ENCODE assay signal across 8 cellular contexts in genomic region chr17:58630883-58631522, GRCh38.
DNase-seq lines count a peak whose midpoint lies in the region; ATAC-seq and TF ChIP-seq lines count a peak whose summit lies in the region.

No MANE protein-coding gene starts in this region.

- H3K9me3 ChIP-seq in CD4-positive, CD25-positive, alpha-beta regulatory T cell (ENCODE audit: control insufficient read depth in 2 of 2, low read length in 2 of 2) = no peaks in the 10 kb centered on the region
- H3K9me3 ChIP-seq in HEK293 (ENCODE audit: control insufficient read depth, insufficient read depth, low read depth, low read length) (no peaks in the 10 kb centered on the region), WERI-Rb-1 (ENCODE audit: severe bottlenecking) (no peaks in the 10 kb centered on the region), esophagus muscularis mucosa (no peaks in the 10 kb centered on the region)

- H3K27ac Mint-ChIP-seq in CD4-positive, CD25-positive, alpha-beta regulatory T cell = peak overlapping the region in 2 of 3 donors; percentile 62 to 80

- TF ChIP-seq POLR2A in esophagus muscularis mucosa (IDR thresholded peaks at IDR 0.05; ENCODE audit: low read depth) = peak; percentile 31

- no peak for TF ChIP-seq CTCF in HEK293 (tag by site-specific recombination; IDR thresholded peaks at IDR 0.05)
- no peak for TF ChIP-seq CTCF in WERI-Rb-1 (IDR thresholded peaks at IDR 0.05; ENCODE audit: low read depth, low read length)
- no peak for TF ChIP-seq CTCF in esophagus muscularis mucosa (IDR thresholded peaks at IDR 0.05)

- no peaks in the 10 kb centered on the region for H3K27me3 ChIP-seq in CD4-positive, CD25-positive, alpha-beta regulatory T cell (ENCODE audit: control insufficient read depth, insufficient read depth, low read length)
- H3K27me3 ChIP-seq in WERI-Rb-1 (ENCODE audit: insufficient read depth, low read depth, severe bottlenecking) = no peaks in the 10 kb centered on the region
- no peaks in the 10 kb centered on the region for H3K27me3 ChIP-seq in esophagus muscularis mucosa
- no peaks in the 10 kb centered on the region for H3K27me3 ChIP-seq in rectal smooth muscle tissue (ENCODE audit: control insufficient read depth, insufficient read depth, low read length)

- H3K27ac ChIP-seq in CD4-positive, CD25-positive, alpha-beta regulatory T cell (ENCODE audit: insufficient read depth, low read length, poor library complexity, severe bottlenecking) = peak overlapping the region; percentile 90
- H3K27ac ChIP-seq in HEK293 (ENCODE audit: extremely low read depth, low read depth, low read length) (peak overlapping the region; percentile 66), WERI-Rb-1 (peak overlapping the region; percentile 98), esophagus muscularis mucosa (replicated peaks in 1 of 4) (peak overlapping the region; percentile 75 to 86 (median 82)), rectal smooth muscle tissue (ENCODE audit: low read depth, low read length) (peak overlapping the region; percentile 89)

- WGBS in esophagus muscularis mucosa = 36% methylated on average over 10 of the region's 10 CpGs

- CTCF ChIA-PET in HEK293 (lab: Yijun Ruan, JAX) = interaction anchor here (0.6 to 2.3 kb wide), 12 partner anchors 10 to 859 kb away, joined by 3 to 13 read pairs (median 4); no protein-coding TSS in a partner anchor

- no peak for ATAC-seq in CD4-positive, CD25-positive, alpha-beta regulatory T cell (ENCODE audit: low read depth in 2 of 2)

- peak overlapping the region; percentile 97 for H3K4me3 ChIP-seq in CD4-positive, CD25-positive, alpha-beta regulatory T cell (ENCODE audit: low read depth, low read length)
- no peak overlapping the region for H3K4me3 ChIP-seq in HEK293 (ENCODE audit: low read depth, low read length)
- H3K4me3 ChIP-seq in WERI-Rb-1 (ENCODE audit: low read depth, low read length) = peak overlapping the region; percentile 50
- H3K4me3 ChIP-seq in esophagus muscularis mucosa = peak overlapping the region; percentile 45 to 58 (median 52)
- H3K4me3 ChIP-seq in rectal smooth muscle tissue (ENCODE audit: low read length) = peak overlapping the region; percentile 61

- H3K36me3 Mint-ChIP-seq in CD4-positive, CD25-positive, alpha-beta regulatory T cell = no peaks in the 10 kb centered on the region

- POLR2A ChIA-PET in HEK293 (lab: Yijun Ruan, JAX) = interaction anchor here (0.6 to 3.0 kb wide), 48 partner anchors 9 to 524 kb away, joined by 3 to 87 read pairs (median 6); partner anchors contain the start of genes MTMR4, PPM1E, PRR11 and RAD51C

- peaks cover 4% of the 10 kb centered on the region for H3K4me1 ChIP-seq in CD4-positive, CD25-positive, alpha-beta regulatory T cell (ENCODE audit: control insufficient read depth, insufficient read depth, low read length, poor library complexity, severe bottlenecking)
- no peaks in the 10 kb centered on the region for H3K4me1 ChIP-seq in HEK293 (ENCODE audit: control insufficient read depth, insufficient read depth, low read length)
- peaks cover 8 to 13% (median 12%) of the 10 kb centered on the region in 4 donors for H3K4me1 ChIP-seq in esophagus muscularis mucosa
- peaks cover 5% of the 10 kb centered on the region for H3K4me1 ChIP-seq in rectal smooth muscle tissue (ENCODE audit: control insufficient read depth, insufficient read depth, low read length)

- peak in 1 of 3 donors; percentile 16 for DNase-seq in CD4-positive, CD25-positive, alpha-beta regulatory T cell
- DNase-seq in WERI-Rb-1 = peak; percentile 84
- no peak for DNase-seq in esophagus muscularis mucosa (ENCODE audit: extremely low spot score)
- no peak for DNase-seq in HCEC 1CT
- DNase-seq in HuH-7.5 (ENCODE audit: low spot score) = no peak
- DNase-seq in SKM-1 (lab: John Stamatoyannopoulos, UW; ENCODE audit: unreplicated experiment) = no peak

- no peaks in the 10 kb centered on the region for H3K9me3 Mint-ChIP-seq in CD4-positive, CD25-positive, alpha-beta regulatory T cell

- H3K9ac ChIP-seq in rectal smooth muscle tissue (ENCODE audit: low read length) = no peak overlapping the region

- no peaks in the 10 kb centered on the region for H3K27me3 Mint-ChIP-seq in CD4-positive, CD25-positive, alpha-beta regulatory T cell

- H3K4me3 Mint-ChIP-seq in CD4-positive, CD25-positive, alpha-beta regulatory T cell = peak overlapping the region in 1 of 4 donors; percentile 75

- TF ChIP-seq EP300 in esophagus muscularis mucosa (IDR thresholded peaks at IDR 0.05) = no peak

- H3K36me3 ChIP-seq in CD4-positive, CD25-positive, alpha-beta regulatory T cell (ENCODE audit: control insufficient read depth, insufficient read depth, low read length) = no peaks in the 10 kb centered on the region
- H3K36me3 ChIP-seq in HEK293 (ENCODE audit: control insufficient read depth in 2 of 2, insufficient read depth in 1 of 2, low read length in 2 of 2) = no peaks in the 10 kb centered on the region
- H3K36me3 ChIP-seq in WERI-Rb-1 = no peaks in the 10 kb centered on the region
- H3K36me3 ChIP-seq in esophagus muscularis mucosa = no peaks in the 10 kb centered on the region
- H3K36me3 ChIP-seq in rectal smooth muscle tissue (ENCODE audit: control insufficient read depth, insufficient read depth, low read length) = no peaks in the 10 kb centered on the region

- intact Hi-C loops in esophagus muscularis mucosa (cut with DNase I) = loop anchor here (2.0 to 5.0 kb wide), 2 partner anchors 62 to 114 kb away; partner anchors contain the start of genes RAD51C and TEX14

- peaks cover 0 to 5% (median 3%) of the 10 kb centered on the region in 4 donors for H3K4me1 Mint-ChIP-seq in CD4-positive, CD25-positive, alpha-beta regulatory T cell

TF ChIP-seq in HEK293, 187 proteins besides CTCF, POLR2A, EP300 and RAD21 (continues in another document):
- TF ChIP-seq ZNF121 (tag by site-specific recombination; IDR thresholded peaks at IDR 0.05) = peak; percentile 45; the same call in 1 of the 2 replicates
- TF ChIP-seq ZBTB11 (tag by site-specific recombination; conservative IDR thresholded peaks at IDR 0.05; ENCODE audit: low read depth) = no peak
- TF ChIP-seq ZNF837 (tag by site-specific recombination; IDR thresholded peaks at IDR 0.05) = 0 out of 2 replicates have a peak, but pooled peaks have one; percentile 5
- no peak for TF ChIP-seq BCL11A (tag by site-specific recombination; IDR thresholded peaks at IDR 0.05; ENCODE audit: low read depth)
- TF ChIP-seq ZNF830 (tag by site-specific recombination; IDR thresholded peaks at IDR 0.05; ENCODE audit: low read depth) = no peak
- TF ChIP-seq ZNF221 (tag by site-specific recombination; IDR thresholded peaks at IDR 0.05; ENCODE audit: borderline replicate concordance) = no peak
- TF ChIP-seq ZNF707 (tag by site-specific recombination; IDR thresholded peaks at IDR 0.05) = no peak
- TF ChIP-seq ZNF335 (tag by site-specific recombination; conservative IDR thresholded peaks at IDR 0.05) = peak; percentile 76
- TF ChIP-seq ZNF449 (tag by site-specific recombination; IDR thresholded peaks at IDR 0.05) = 0 out of 2 replicates have a peak, but pooled peaks have one; percentile 13
- TF ChIP-seq ZNF521 (tag by site-specific recombination; IDR thresholded peaks at IDR 0.05) = no peak
- TF ChIP-seq KLF8 (tag by site-specific recombination; IDR thresholded peaks at IDR 0.05) = no peak
- TF ChIP-seq IKZF3 (tag by site-specific recombination; IDR thresholded peaks at IDR 0.05) = no peak
- no peak for TF ChIP-seq ZNF214 (tag by site-specific recombination; IDR thresholded peaks at IDR 0.05; ENCODE audit: borderline replicate concordance)
- no peak for TF ChIP-seq ZNF433 (tag by site-specific recombination; IDR thresholded peaks at IDR 0.05; ENCODE audit: low read depth)
- TF ChIP-seq GLI2 (tag by site-specific recombination; IDR thresholded peaks at IDR 0.05; ENCODE audit: borderline replicate concordance, low read depth) = no peak
- TF ChIP-seq SALL2 (tag by site-specific recombination; IDR thresholded peaks at IDR 0.05; ENCODE audit: borderline replicate concordance) = peak; percentile 67; the same call in 1 of the 2 replicates
